ENCODE assay signal across 8 cellular contexts in genomic region chr12:40106202-40106533, GRCh38. TPM values are rescaled to one million over a fixed set of nuclear protein-coding genes. Genes with fewer than 3 reads are reported as not detected.
A peak's percentile ranks its signal among the peaks of the same experiment; 100 is the strongest.
DNase-seq lines count a peak whose midpoint lies in the region; ATAC-seq and TF ChIP-seq lines count a peak whose summit lies in the region.

No MANE protein-coding gene starts in this region.

- intact Hi-C loops in Caco-2 (cut with micrococcal nuclease; ENCODE audit: unreplicated experiment), result loop anchor here (2.0 to 5.0 kb wide), 3 partner anchors 54 to 519 kb away; no protein-coding TSS in a partner anchor

- peak overlapping the region; percentile 87 for H3K4me2 ChIP-seq in neural progenitor cell

- no peak for TF ChIP-seq CTCF in Caco-2 (IDR thresholded peaks at IDR 0.05; ENCODE audit: insufficient read depth in 1 of 2, low read depth in 1 of 2, low read length in 1 of 2, severe bottlenecking in 1 of 2, unreplicated experiment in 1 of 2)
- TF ChIP-seq CTCF in neural progenitor cell (IDR thresholded peaks at IDR 0.05), result no peak

- peaks cover 11% of the 10 kb centered on the region for H4K20me1 ChIP-seq in neural progenitor cell (ENCODE audit: low read depth)

- no peak overlapping the region for H3K27ac ChIP-seq in effector memory CD4-positive, alpha-beta T cell (ENCODE audit: insufficient read depth, low read length, poor library complexity, severe bottlenecking)
- H3K27ac ChIP-seq in neural progenitor cell, result no peak overlapping the region

- peak overlapping the region; percentile 57 for H3K4me3 Mint-ChIP-seq in Caco-2 (ENCODE audit: unreplicated experiment)
- H3K4me3 Mint-ChIP-seq in neural progenitor cell, result peak overlapping the region; percentile 88

- H3K27ac Mint-ChIP-seq in Caco-2 (ENCODE audit: unreplicated experiment), result no peak overlapping the region
- H3K27ac Mint-ChIP-seq in neural progenitor cell, result peak overlapping the region; percentile 9

- H3F3A ChIP-seq in neural progenitor cell (ENCODE audit: low read depth), result peaks cover 13% of the 10 kb centered on the region

- H3K4me1 ChIP-seq in Caco-2 (peaks cover 5% of the 10 kb centered on the region; the same call in 1 of the 2 replicates), neural progenitor cell (peaks cover 6% of the 10 kb centered on the region)
- H3K4me1 ChIP-seq in effector memory CD4-positive, alpha-beta T cell (ENCODE audit: control insufficient read depth, insufficient read depth, low read length, poor library complexity, severe bottlenecking), result peaks cover 4% of the 10 kb centered on the region

- H3K4me3 ChIP-seq in Caco-2 (ENCODE audit: low read depth, low read length), result peak overlapping the region; percentile 85
- peak overlapping the region; percentile 78 for H3K4me3 ChIP-seq in effector memory CD4-positive, alpha-beta T cell (ENCODE audit: insufficient read depth, low read depth, low read length, poor library complexity, severe bottlenecking)
- peak overlapping the region; percentile 79 for H3K4me3 ChIP-seq in neural progenitor cell

- H3K27me3 Mint-ChIP-seq in Caco-2 (ENCODE audit: insufficient read depth, unreplicated experiment) (peaks cover 3% of the 10 kb centered on the region), neural progenitor cell (ENCODE audit: insufficient read depth, low read depth) (peaks cover 3% of the 10 kb centered on the region)

- DNase-seq in Caco-2 (no peak), NCI-H1105 treated with DMSO at 0.1 percent for 48 hours (lab: John Stamatoyannopoulos, UW) (peak; percentile 83), neural progenitor cell (ENCODE audit: low spot score) (no peak), NCI-H2107 treated with DMSO at 0.1 percent for 48 hours (lab: John Stamatoyannopoulos, UW; ENCODE audit: unreplicated experiment) (no peak), GDM1 (lab: John Stamatoyannopoulos, UW) (no peak)
- no peak for DNase-seq in effector memory CD4-positive, alpha-beta T cell

- CTCF ChIA-PET in Caco-2 (lab: Charles Lee), result interaction anchor here (0.7 to 2.8 kb wide), 3 partner anchors 11 to 95 kb away, joined by 3 to 14 read pairs (median 4); no protein-coding TSS in a partner anchor

- H3K4me1 Mint-ChIP-seq in Caco-2 (ENCODE audit: low read depth, unreplicated experiment) (peaks cover 13% of the 10 kb centered on the region), neural progenitor cell (peaks cover 28% of the 10 kb centered on the region)

- H3K9me3 ChIP-seq in Caco-2 (no peaks in the 10 kb centered on the region), neural progenitor cell (ENCODE audit: low read depth) (no peaks in the 10 kb centered on the region)
- no peaks in the 10 kb centered on the region for H3K9me3 ChIP-seq in effector memory CD4-positive, alpha-beta T cell (ENCODE audit: control insufficient read depth, low read length)

- POLR2A ChIA-PET in Caco-2 (lab: Charles Lee), result no interaction called here

- H3K9me3 Mint-ChIP-seq in Caco-2 (ENCODE audit: unreplicated experiment) (no peaks in the 10 kb centered on the region), neural progenitor cell (no peaks in the 10 kb centered on the region)

- ATAC-seq in GM21737 (IDR thresholded peaks at IDR 0.05; ENCODE audit: unreplicated experiment), result no peak
- no peak for ATAC-seq in HG03108 (IDR thresholded peaks at IDR 0.05; ENCODE audit: unreplicated experiment)

- H2AFZ ChIP-seq in neural progenitor cell (replicated peaks), result no peak overlapping the region

- H3K27me3 ChIP-seq in Caco-2 (replicated peaks; ENCODE audit: control insufficient read depth, insufficient read depth, low read length) (no peaks in the 10 kb centered on the region; the same call in 1 of the 2 replicates), neural progenitor cell (peaks cover 26% of the 10 kb centered on the region)
- H3K27me3 ChIP-seq in effector memory CD4-positive, alpha-beta T cell (replicated peaks; ENCODE audit: control insufficient read depth, insufficient read depth, low read length, poor library complexity, severe bottlenecking), result no peaks in the 10 kb centered on the region

- H3K9ac ChIP-seq in neural progenitor cell, result no peak overlapping the region

- H3K36me3 ChIP-seq in Caco-2 (ENCODE audit: control insufficient read depth, insufficient read depth, low read length) (no peaks in the 10 kb centered on the region), neural progenitor cell (no peaks in the 10 kb centered on the region)
- H3K36me3 ChIP-seq in effector memory CD4-positive, alpha-beta T cell (ENCODE audit: control insufficient read depth, insufficient read depth, low read length), result no peaks in the 10 kb centered on the region

- no peaks in the 10 kb centered on the region for H3K79me2 ChIP-seq in neural progenitor cell (ENCODE audit: low read depth)

- peaks cover 15% of the 10 kb centered on the region for H3K36me3 Mint-ChIP-seq in Caco-2 (ENCODE audit: insufficient read depth, unreplicated experiment)
- peaks cover 3% of the 10 kb centered on the region for H3K36me3 Mint-ChIP-seq in neural progenitor cell

- BruUV-seq in Caco-2 (replicated peaks; lab: Mats Ljungman, UMichigan), result no TSS peak

RNA-seq across cellular contexts. Expression of gene SLC2A13, which starts 0.3 kb away (rescaled TPM):
- total RNA-seq in Caco-2 (2022) (2.5 and 3.0 TPM in 2 replicates), neural progenitor cell (ENCODE audit: low replicate concordance) (10.5 and 11.1 TPM in 2 replicates)
